In the genomic region with DNA sequence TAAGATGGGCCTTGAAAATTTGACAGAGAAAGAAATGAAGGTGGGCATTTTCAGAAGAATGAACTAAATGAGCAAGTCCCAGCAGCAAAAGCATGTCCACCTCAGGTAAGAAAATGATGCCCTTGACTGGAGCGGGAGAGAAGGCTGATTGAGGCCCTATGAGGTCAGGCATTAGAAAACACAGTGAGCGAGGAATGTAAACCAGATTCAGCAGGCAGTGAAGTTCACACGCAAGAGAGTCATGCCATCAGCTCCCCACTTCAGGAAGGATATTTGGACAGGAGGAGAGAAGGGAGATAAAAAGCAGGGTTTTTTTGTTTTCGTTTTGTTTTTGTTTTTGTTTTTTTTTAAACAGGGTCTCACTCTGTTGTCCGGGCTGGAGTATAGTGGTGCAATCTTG, we compare ENCODE assay signal across 21 cellular contexts.
DNase-seq lines count a peak whose midpoint lies in the region; ATAC-seq and TF ChIP-seq lines count a peak whose summit lies in the region.
"Had no signal": no experiment of that assay in that cellular context is flagged by ENCODE, and none has a peak within 500 bp of the region (broad histone marks: within the 10 kb centered on the region; RNA-seq: fewer than 3 reads in every experiment).

No MANE protein-coding gene starts in this region.

- TF ChIP-seq CTCF in Peyer's patch (IDR thresholded peaks at IDR 0.05) = no peak

- intact Hi-C loops in left ventricle myocardium superior (cut with micrococcal nuclease) = no loop called here
- intact Hi-C loops in Right ventricle myocardium inferior (cut with DNase I) = no loop called here

- no peak for TF ChIP-seq POLR2A in Peyer's patch (IDR thresholded peaks at IDR 0.05)

- H3K27me3 ChIP-seq in Peyer's patch = no peaks in the 10 kb centered on the region
- H3K27me3 ChIP-seq: BLaER1 treated with 17β-estradiol and CSF1 and Interleukin-3, amounts not matched to agents 10 nM and 100 nM had no signal

- H3K27ac ChIP-seq in Peyer's patch = no peak overlapping the region
- H3K27ac ChIP-seq: BLaER1 treated with 17β-estradiol and CSF1 and Interleukin-3, amounts not matched to agents 10 nM and 100 nM; KMS-11; PC-9 had no signal

- ATAC-seq in left ventricle myocardium superior = peak; percentile 73
- ATAC-seq in Right ventricle myocardium inferior = no peak

- H3K4me3 ChIP-seq in Peyer's patch = no peak overlapping the region
- H3K4me3 ChIP-seq: BLaER1 treated with 17β-estradiol and CSF1 and Interleukin-3, amounts not matched to agents 10 nM and 100 nM; PC-9 had no signal

- DNase-seq in left ventricle myocardium superior = no peak
- no peak for DNase-seq in Right ventricle myocardium inferior (ENCODE audit: missing footprints)
- peak; percentile 58 for DNase-seq in EH (ENCODE audit: low read depth)
- DNase-seq in H4 (ENCODE audit: low spot score) = peak; percentile 63
- no peak for DNase-seq in HuH-7.5 (ENCODE audit: low spot score)
- no peak for DNase-seq in Peyer's patch
- DNase-seq in stimulated activated CD4-positive, alpha-beta T cell treated with anti-CD3 and anti-CD28 coated beads, Interleukin-12 subunit alpha, Interleukin-12 subunit beta, amount 100 ng/mL, for 4 hours = no peak
- DNase-seq: AML-193; CD4-positive, alpha-beta T cell; GF-D8; HCEC 1CT; MM.1S; NCI-H2081; NCI-H2227 treated with DMSO at 0.1 percent for 48 hours; NCI-H526 treated with DMSO at 0.1 percent for 48 hours; PC-9; RPMI8226; SHP77 treated with DMSO at 0.1 percent for 48 hours; T-helper 1 cell had no signal

- no peaks in the 10 kb centered on the region for H3K36me3 ChIP-seq in Peyer's patch
- H3K36me3 ChIP-seq: BLaER1 treated with 17β-estradiol and CSF1 and Interleukin-3, amounts not matched to agents 10 nM and 100 nM had no signal

- H3K4me1 ChIP-seq in Peyer's patch = no peaks in the 10 kb centered on the region

- no peaks in the 10 kb centered on the region for H3K9me3 ChIP-seq in Peyer's patch
- H3K9me3 ChIP-seq: BLaER1 treated with 17β-estradiol and CSF1 and Interleukin-3, amounts not matched to agents 10 nM and 100 nM had no signal

Comparison
In these comparisons a context has a peak if more than half of its experiments do, and no peak if none do; other contexts are left out.
1. DNase-seq: peak in EH (single experiment) and H4 (single experiment); none in left ventricle myocardium superior (single experiment), Right ventricle myocardium inferior (single experiment), HuH-7.5 (single experiment), Peyer's patch (0 of 3) and stimulated activated CD4-positive, alpha-beta T cell treated with anti-CD3 and anti-CD28 coated beads, Interleukin-12 subunit alpha, Interleukin-12 subunit beta, amount 100 ng/mL, for 4 hours (single experiment).